11 cellular contexts compared by ENCODE assay signal in the genomic region with DNA sequence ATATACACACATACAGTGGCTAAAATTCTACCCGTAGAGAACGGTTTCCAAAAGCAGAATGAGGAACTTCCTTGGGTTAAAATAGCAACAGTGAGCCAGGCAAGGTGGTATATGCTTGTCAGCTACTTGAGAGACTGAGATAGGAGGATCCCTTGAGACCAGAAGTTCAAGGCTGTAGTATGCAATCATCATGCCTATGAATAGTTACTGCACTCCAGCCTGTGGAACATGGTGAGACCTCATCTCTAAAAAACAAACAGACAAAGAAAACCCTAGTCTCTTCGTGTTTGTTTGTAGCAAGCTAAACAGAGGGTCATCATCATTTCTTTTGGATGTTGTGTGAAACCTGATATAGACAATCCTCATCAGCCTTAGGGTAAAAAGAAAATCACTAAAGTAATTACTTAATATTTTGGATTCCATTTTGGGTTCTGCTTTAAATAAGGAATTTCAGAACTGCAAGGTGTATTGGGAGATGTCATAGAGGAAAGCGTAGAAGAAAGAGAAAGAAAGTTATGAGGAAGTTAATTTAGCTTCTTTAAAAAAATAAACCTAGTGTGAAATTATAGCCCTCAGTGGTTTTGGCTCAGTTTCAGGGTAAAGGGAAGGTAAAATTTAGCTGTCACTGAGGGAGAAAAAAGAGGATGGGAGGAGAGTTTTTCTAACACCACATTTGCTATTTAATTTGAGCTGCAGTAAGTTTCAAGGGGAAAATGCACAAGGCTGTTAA. TPM values are rescaled to one million over a fixed set of nuclear protein-coding genes. Genes with fewer than 3 reads are reported as not detected.
DNase-seq lines count a peak whose midpoint lies in the region; ATAC-seq and TF ChIP-seq lines count a peak whose summit lies in the region.
"Had no signal": no experiment of that assay in that cellular context is flagged by ENCODE, and none has a peak within 500 bp of the region (broad histone marks: within the 10 kb centered on the region; RNA-seq: fewer than 3 reads in every experiment).

No MANE protein-coding gene starts in this region.

- 87% methylated on average over 4 of the region's 4 CpGs for WGBS in hepatocyte (ENCODE audit: low lambda C conversion rate, missing lambda C conversion rate)
- 73 to 82% methylated on average over 4 of the region's 4 CpGs for WGBS in thyroid gland, 2 donors

- peak; percentile 87 for ATAC-seq in GM18870 (IDR thresholded peaks at IDR 0.05; ENCODE audit: unreplicated experiment)
- peak; percentile 83 for ATAC-seq in HG02623 (IDR thresholded peaks at IDR 0.05; ENCODE audit: unreplicated experiment)
- ATAC-seq: activated CD4-positive, alpha-beta T cell treated with anti-CD3 and anti-CD28 coated beads for 36 hours had no signal

- H3K4me1 ChIP-seq in hepatocyte (ENCODE audit: insufficient read depth) = no peaks in the 10 kb centered on the region
- no peaks in the 10 kb centered on the region for H3K4me1 ChIP-seq in thyroid gland

- TF ChIP-seq CTCF in hepatocyte (IDR thresholded peaks at IDR 0.05; ENCODE audit: poor library complexity) (no peak), thyroid gland (IDR thresholded peaks at IDR 0.05) (no peak)

- H3K27ac Mint-ChIP-seq in immature natural killer cell = peak overlapping the region; percentile 65 to 90 (median 82)
- H3K27ac Mint-ChIP-seq: activated CD4-positive, alpha-beta T cell treated with anti-CD3 and anti-CD28 coated beads for 36 hours had no signal

- peaks cover 86 to 97% of the 10 kb centered on the region in 2 donors for H3K4me1 Mint-ChIP-seq in immature natural killer cell

- H3K4me3 ChIP-seq in hepatocyte (no peak overlapping the region), thyroid gland (replicated peaks in 1 of 3) (no peak overlapping the region)

- intact Hi-C loops in thyroid gland (cut with DNase I) = no loop called here

- peaks cover 6 to 20% (median 12%) of the 10 kb centered on the region in 6 donors for H3K9me3 Mint-ChIP-seq in immature natural killer cell

- H3K27me3 ChIP-seq in hepatocyte = no peaks in the 10 kb centered on the region
- H3K27me3 ChIP-seq in thyroid gland = no peaks in the 10 kb centered on the region

- H3K4me3 Mint-ChIP-seq in immature natural killer cell = peak overlapping the region; percentile 66 to 89 (median 70)
- H3K4me3 Mint-ChIP-seq: activated CD4-positive, alpha-beta T cell treated with anti-CD3 and anti-CD28 coated beads for 36 hours had no signal

- H3K36me3 ChIP-seq in hepatocyte (replicated peaks; ENCODE audit: insufficient read depth, low read depth) (no peaks in the 10 kb centered on the region), thyroid gland (no peaks in the 10 kb centered on the region)

- H3K27me3 Mint-ChIP-seq in immature natural killer cell (ENCODE audit: low read depth in 3 of 3) = peaks cover 0 to 3% (median 2%) of the 10 kb centered on the region in 3 donors

- no peaks in the 10 kb centered on the region for H3K9me3 ChIP-seq in hepatocyte (ENCODE audit: low read depth)
- no peaks in the 10 kb centered on the region for H3K9me3 ChIP-seq in thyroid gland

- H3K36me3 Mint-ChIP-seq in immature natural killer cell = peaks cover 4 to 19% (median 11%) of the 10 kb centered on the region in 3 donors

- no peaks in the 10 kb centered on the region for H4K20me1 ChIP-seq in hepatocyte (ENCODE audit: insufficient read depth, poor library complexity, severe bottlenecking)

- H3K4me2 ChIP-seq in hepatocyte = no peak overlapping the region

- H2AFZ ChIP-seq in hepatocyte = no peak overlapping the region

- DNase-seq in KBM-7 (peak; percentile 83), immature natural killer cell (peak in 1 of 3 donors; percentile 46), hepatocyte (ENCODE audit: low spot score) (no peak), NCI-H187 (lab: John Stamatoyannopoulos, UW) (no peak), thyroid gland (no peak)
- DNase-seq in activated CD4-positive, alpha-beta T cell treated with anti-CD3 and anti-CD28 coated beads, Interleukin-2, amount 50 U/mL, for 4 hours = no peak
- DNase-seq: activated CD4-positive, alpha-beta T cell treated with anti-CD3 and anti-CD28 coated beads for 36 hours; NCI-H2029 treated with DMSO at 0.1 percent for 48 hours; stimulated activated CD4-positive, alpha-beta T cell treated with anti-CD3 and anti-CD28 coated beads, Interleukin-2, amount 100 ng/mL, for 48 hours had no signal

- TF ChIP-seq POLR2A in thyroid gland (IDR thresholded peaks at IDR 0.05) = no peak

- no peaks in the 10 kb centered on the region for H3K9me2 ChIP-seq in hepatocyte (replicated peaks; ENCODE audit: insufficient read depth)

- in situ Hi-C loops in KBM-7 (cut with MboI; ENCODE audit: low pct_unique_long_range_greater_than_20kb, low sequenced_read_pairs) = no loop called here

- no peaks in the 10 kb centered on the region for H3K79me2 ChIP-seq in hepatocyte

- no peak overlapping the region for H3K27ac ChIP-seq in hepatocyte
- H3K27ac ChIP-seq in thyroid gland = no peak overlapping the region

RNA-seq across cellular contexts. Expression of gene PLEK, which starts 46.5 kb away (rescaled TPM):
- 100 to 1,000 TPM; 494 to 692 (median 535) TPM for polyA plus RNA-seq in immature natural killer cell
- 0.08 and 0.93 TPM in 2 replicates for total RNA-seq in hepatocyte
- polyA plus RNA-seq in hepatocyte = 0.72 and 0.92 TPM in 2 replicates
- total RNA-seq in thyroid gland = 10 to 100 TPM in 2 of 4 donors, 1 to 10 TPM in 2; 3.4 to 12.0 (median 7.9) TPM

RNA-seq across cellular contexts. Expression of gene FBXO48, which starts 55.5 kb away (rescaled TPM):
- under 1 TPM in 2 of 3 donors, not detected in 1; 0.28 to 0.39 TPM for polyA plus RNA-seq in immature natural killer cell
- total RNA-seq in hepatocyte = 0.83 and 0.84 TPM in 2 replicates
- 0.36 and 0.58 TPM in 2 replicates for polyA plus RNA-seq in hepatocyte
- total RNA-seq in thyroid gland = 1 to 10 TPM in 2 of 4 donors, under 1 TPM in 2; 0.63 to 1.8 (median 1.0) TPM

RNA-seq across cellular contexts. Expression of gene APLF, which starts 55.8 kb away (rescaled TPM):
- polyA plus RNA-seq in immature natural killer cell = under 1 TPM in 2 of 3 donors, not detected in 1; 0.74 to 0.97 TPM
- 4.9 and 5.0 TPM in 2 replicates for total RNA-seq in hepatocyte
- polyA plus RNA-seq in hepatocyte = 1.5 TPM in 2 replicates
- total RNA-seq in thyroid gland = 10 to 100 TPM in 2 of 4 donors, 1 to 10 TPM in 2; 8.7 to 12.9 (median 9.6) TPM
